9 cellular contexts compared by ENCODE assay signal in genomic region chr3:131025500-131025899, GRCh38. TPM values are rescaled to one million over a fixed set of nuclear protein-coding genes. Genes with fewer than 3 reads are reported as not detected.
DNase-seq lines count a peak whose midpoint lies in the region; ATAC-seq and TF ChIP-seq lines count a peak whose summit lies in the region.
"Had no signal": no experiment of that assay in that cellular context is flagged by ENCODE, and none has a peak within 500 bp of the region (broad histone marks: within the 10 kb centered on the region; RNA-seq: fewer than 3 reads in every experiment).

No MANE protein-coding gene starts in this region.

- peaks cover 3 to 19% of the 10 kb centered on the region in 2 donors for H3K36me3 Mint-ChIP-seq in activated T-cell treated with anti-CD3 and anti-CD28 coated beads, Interleukin-2, amount 50 U/mL, for 72 hours (ENCODE audit: insufficient read depth in 2 of 2)
- peaks cover 31% of the 10 kb centered on the region for H3K36me3 Mint-ChIP-seq in activated naive CD8-positive, alpha-beta T cell treated with anti-CD3 and anti-CD28 coated beads, Interleukin-2, amount 10 ng/mL, durations not matched to agents 7 days and 5 days
- peaks cover 13% of the 10 kb centered on the region for H3K36me3 Mint-ChIP-seq in memory B cell

- H3K9me3 Mint-ChIP-seq in activated T-cell treated with anti-CD3 and anti-CD28 coated beads, Interleukin-2, amount 50 U/mL, for 72 hours: peaks cover 0 to 2% of the 10 kb centered on the region in 2 donors
- no peaks in the 10 kb centered on the region for H3K9me3 Mint-ChIP-seq in activated naive CD8-positive, alpha-beta T cell treated with anti-CD3 and anti-CD28 coated beads, Interleukin-2, amount 10 ng/mL, durations not matched to agents 7 days and 5 days
- H3K9me3 Mint-ChIP-seq in memory B cell: no peaks in the 10 kb centered on the region

- DNase-seq in activated T-cell treated with anti-CD3 and anti-CD28 coated beads, Interleukin-2, amount 50 U/mL, for 72 hours: no peak
- DNase-seq in activated T-cell treated with anti-CD3 and anti-CD28 coated beads for 4 hours: no peak
- no peak for DNase-seq in activated naive CD8-positive, alpha-beta T cell treated with anti-CD3 and anti-CD28 coated beads, Interleukin-2, amount 10 ng/mL, durations not matched to agents 7 days and 5 days
- DNase-seq in memory B cell (ENCODE audit: low spot score in 2 of 2): no peak
- DNase-seq in tibial nerve (ENCODE audit: low spot score in 2 of 2): no peak
- DNase-seq in kidney glomerular epithelial cell (lab: John Stamatoyannopoulos, UW): no peak
- DNase-seq in NCI-H1694 treated with DMSO at 0.1 percent for 48 hours (lab: John Stamatoyannopoulos, UW): no peak
- no peak for DNase-seq in cortex of kidney (lab: John Stamatoyannopoulos, UW)

- H3K4me3 ChIP-seq in tibial nerve: peak overlapping the region in 3 of 4 donors; percentile 65 to 84 (median 83)

- ATAC-seq in activated T-cell treated with anti-CD3 and anti-CD28 coated beads, Interleukin-2, amount 50 U/mL, for 72 hours (replicated peaks in 1 of 2): no peak
- ATAC-seq in activated naive CD8-positive, alpha-beta T cell treated with anti-CD3 and anti-CD28 coated beads, Interleukin-2, amount 10 ng/mL, durations not matched to agents 7 days and 5 days (ENCODE audit: low read depth): no peak
- ATAC-seq in memory B cell (ENCODE audit: low read depth): no peak

- TF ChIP-seq POLR2A in tibial nerve (IDR thresholded peaks at IDR 0.05): no peak

- peak overlapping the region; percentile 92 to 95 for H3K4me3 Mint-ChIP-seq in activated T-cell treated with anti-CD3 and anti-CD28 coated beads, Interleukin-2, amount 50 U/mL, for 72 hours
- peak overlapping the region; percentile 86 for H3K4me3 Mint-ChIP-seq in activated naive CD8-positive, alpha-beta T cell treated with anti-CD3 and anti-CD28 coated beads, Interleukin-2, amount 10 ng/mL, durations not matched to agents 7 days and 5 days
- peak overlapping the region; percentile 94 for H3K4me3 Mint-ChIP-seq in memory B cell

- no peaks in the 10 kb centered on the region for H3K27me3 ChIP-seq in tibial nerve

- peak overlapping the region; percentile 90 for H3K27ac Mint-ChIP-seq in activated T-cell treated with anti-CD3 and anti-CD28 coated beads, Interleukin-2, amount 50 U/mL, for 72 hours
- peak overlapping the region; percentile 93 for H3K27ac Mint-ChIP-seq in activated naive CD8-positive, alpha-beta T cell treated with anti-CD3 and anti-CD28 coated beads, Interleukin-2, amount 10 ng/mL, durations not matched to agents 7 days and 5 days
- H3K27ac Mint-ChIP-seq in memory B cell: peak overlapping the region; percentile 99

- POLR2A ChIA-PET in activated naive CD8-positive, alpha-beta T cell treated with anti-CD3 and anti-CD28 coated beads, Interleukin-2, amount 10 ng/mL, durations not matched to agents 7 days and 5 days (lab: Charles Lee): interaction anchor here (1.0 to 3.9 kb wide), 8 partner anchors 12 to 1392 kb away, joined by 3 to 27 read pairs (median 6); partner anchors contain the start of genes ATP2C1 and DNAJC13

- TF ChIP-seq CTCF in tibial nerve (IDR thresholded peaks at IDR 0.05): no peak

- peaks cover 57% of the 10 kb centered on the region for H3K4me1 Mint-ChIP-seq in activated T-cell treated with anti-CD3 and anti-CD28 coated beads, Interleukin-2, amount 50 U/mL, for 72 hours (ENCODE audit: low read depth)
- peaks cover 37% of the 10 kb centered on the region for H3K4me1 Mint-ChIP-seq in activated naive CD8-positive, alpha-beta T cell treated with anti-CD3 and anti-CD28 coated beads, Interleukin-2, amount 10 ng/mL, durations not matched to agents 7 days and 5 days
- peaks cover 36% of the 10 kb centered on the region for H3K4me1 Mint-ChIP-seq in memory B cell

- H3K27ac ChIP-seq in tibial nerve: no peak overlapping the region

- H3K9me3 ChIP-seq in tibial nerve: no peaks in the 10 kb centered on the region
- H3K9me3 ChIP-seq: prostate gland had no signal

- H3K4me1 ChIP-seq in tibial nerve: peaks cover 0 to 67% (median 19%) of the 10 kb centered on the region in 4 donors
- H3K4me1 ChIP-seq: prostate gland had no signal

- peaks cover 0 to 28% (median 0%) of the 10 kb centered on the region in 3 donors for H3K36me3 ChIP-seq in tibial nerve
- H3K36me3 ChIP-seq: prostate gland had no signal

- TF ChIP-seq EP300 in tibial nerve (IDR thresholded peaks at IDR 0.05): no peak

- no peaks in the 10 kb centered on the region for H3K27me3 Mint-ChIP-seq in activated T-cell treated with anti-CD3 and anti-CD28 coated beads, Interleukin-2, amount 50 U/mL, for 72 hours (ENCODE audit: low read depth)
- H3K27me3 Mint-ChIP-seq in activated naive CD8-positive, alpha-beta T cell treated with anti-CD3 and anti-CD28 coated beads, Interleukin-2, amount 10 ng/mL, durations not matched to agents 7 days and 5 days: no peaks in the 10 kb centered on the region
- no peaks in the 10 kb centered on the region for H3K27me3 Mint-ChIP-seq in memory B cell

- WGBS in tibial nerve, 2 donors: 86 to 89% methylated on average over 1 of the region's 1 CpG

RNA-seq across cellular contexts. Expression of gene ASTE1, which starts 1.1 kb away (rescaled TPM):
- 10 to 100 TPM; 10.2 to 10.8 TPM for total RNA-seq in activated T-cell treated with anti-CD3 and anti-CD28 coated beads, Interleukin-2, amount 50 U/mL, for 72 hours
- total RNA-seq in activated naive CD8-positive, alpha-beta T cell treated with anti-CD3 and anti-CD28 coated beads, Interleukin-2, amount 10 ng/mL, durations not matched to agents 7 days and 5 days: 10 to 100 TPM; 16.8 to 22.0 TPM
- 1 to 10 TPM; 5.2 to 8.1 (median 6.3) TPM for total RNA-seq in tibial nerve

RNA-seq across cellular contexts. Expression of gene NEK11, which starts 1.2 kb away (rescaled TPM):
- total RNA-seq in activated T-cell treated with anti-CD3 and anti-CD28 coated beads, Interleukin-2, amount 50 U/mL, for 72 hours: 1 to 10 TPM; 2.7 to 3.1 TPM
- 1 to 10 TPM; 3.1 to 3.8 TPM for total RNA-seq in activated naive CD8-positive, alpha-beta T cell treated with anti-CD3 and anti-CD28 coated beads, Interleukin-2, amount 10 ng/mL, durations not matched to agents 7 days and 5 days
- total RNA-seq in tibial nerve: 10 to 100 TPM in 3 of 4 donors, 1 to 10 TPM in 1; 7.0 to 32.8 (median 15.3) TPM
